17 cellular contexts compared by ENCODE assay signal in the genomic region with DNA sequence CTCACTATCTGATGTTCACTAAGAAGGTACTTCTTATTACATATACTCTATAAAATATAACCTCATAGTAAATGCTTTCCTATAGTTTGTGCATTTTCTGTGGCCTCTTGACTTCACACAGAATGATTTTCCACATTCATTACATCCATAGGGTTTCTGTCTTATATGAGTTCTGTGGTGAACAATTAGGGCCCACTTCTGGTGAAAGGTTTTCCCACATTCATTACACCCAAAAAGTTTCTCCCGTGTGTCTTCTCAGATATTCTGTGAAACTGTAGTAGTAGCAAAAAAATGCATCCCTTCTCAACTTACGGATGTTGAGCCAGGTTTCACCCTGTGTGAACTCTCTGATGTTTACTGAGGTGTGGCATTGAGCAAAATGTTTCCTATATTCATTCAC.
A peak's percentile ranks its signal among the peaks of the same experiment; 100 is the strongest.
DNase-seq lines count a peak whose midpoint lies in the region; ATAC-seq, FAIRE-seq and TF ChIP-seq lines count a peak whose summit lies in the region.
"Had no signal": no experiment of that assay in that cellular context is flagged by ENCODE, and none has a peak within 500 bp of the region (broad histone marks: within the 10 kb centered on the region; RNA-seq: fewer than 3 reads in every experiment).

No MANE protein-coding gene starts in this region.

- no peak overlapping the region for H3K9ac ChIP-seq in HUES64 (ENCODE audit: low read depth, low read length)
- H3K9ac ChIP-seq in K562 (ENCODE audit: insufficient read depth in 1 of 2, low read depth in 2 of 2, low read length in 2 of 2) = no peak overlapping the region

- H3K9me1 ChIP-seq in K562 (ENCODE audit: control insufficient read depth, insufficient read depth, low read length) = no peaks in the 10 kb centered on the region

- intact Hi-C loops in K562 (cut with micrococcal nuclease) = no loop called here
- intact Hi-C loops in testis (cut with DNase I; ENCODE audit: low total_unique reads) = no loop called here

- no peak for FAIRE-seq in K562 (lab: Jason Lieb, UNC)
- FAIRE-seq: A204.1 had no signal

- in situ Hi-C loops in K562 (cut with MboI) = no loop called here

- TF ChIP-seq CTCF in K562 (IDR thresholded peaks at IDR 0.05 in 2 of 3, conservative IDR thresholded peaks at IDR 0.05 in 1 of 3; ENCODE audit: insufficient read depth in 2 of 3, low read depth in 1 of 3, low read length in 3 of 3) (no peak), neural crest cell (conservative IDR thresholded peaks at IDR 0.05) (no peak), testis (IDR thresholded peaks at IDR 0.05) (no peak)

- H2AFZ ChIP-seq in K562 (ENCODE audit: low read depth, low read length) = no peak overlapping the region

- peak overlapping the region; percentile 37 for H3K4me3 Mint-ChIP-seq in neural crest cell
- no peak overlapping the region for H3K4me3 Mint-ChIP-seq in activated naive CD8-positive, alpha-beta T cell treated with anti-CD3 and anti-CD28 coated beads for 36 hours
- H3K4me3 Mint-ChIP-seq: CD4-positive, CD25-positive, alpha-beta regulatory T cell; CD8-positive, alpha-beta memory T cell had no signal

- H3K36me3 ChIP-seq in HUES64 (ENCODE audit: insufficient read depth, low read length) (peaks cover 51% of the 10 kb centered on the region), K562 (ENCODE audit: control insufficient read depth, insufficient read depth, low read length) (peaks cover 40% of the 10 kb centered on the region), testis (ENCODE audit: low read depth, missing control alignments) (no peaks in the 10 kb centered on the region)

- DNase-seq in K562 (ENCODE audit: extremely low read depth in 1 of 4, low spot score in 3 of 4) = no peak
- DNase-seq in neural crest cell (ENCODE audit: low read depth, low spot score) = no peak
- no peak for DNase-seq in testis
- no peak for DNase-seq in germinal center (ENCODE audit: low spot score)
- DNase-seq in activated naive CD8-positive, alpha-beta T cell treated with anti-CD3 and anti-CD28 coated beads for 36 hours = no peak
- DNase-seq: ACHN; BE2C; C1 segment of cervical spinal cord; CD4-positive, CD25-positive, alpha-beta regulatory T cell; CD8-positive, alpha-beta memory T cell; COR-L47; GDM1; GOT3; H7 had no signal

- H3K27ac ChIP-seq in HUES64 (ENCODE audit: low read depth, low read length) = no peak overlapping the region
- no peak overlapping the region for H3K27ac ChIP-seq in K562 (ENCODE audit: extremely low read depth, low read depth, low read length)
- H3K27ac ChIP-seq in testis = no peak overlapping the region

- TF ChIP-seq POLR2A in K562 (conservative IDR thresholded peaks at IDR 0.05) (no peak), testis (IDR thresholded peaks at IDR 0.05) (no peak)

- no peak for TF ChIP-seq EP300 in K562 (IDR thresholded peaks at IDR 0.05; ENCODE audit: low read length)

- H3K9me3 ChIP-seq in HUES64 (ENCODE audit: insufficient read depth, low read depth, low read length) (peaks cover 100% of the 10 kb centered on the region), K562 (replicated peaks; ENCODE audit: control insufficient read depth, insufficient read depth, low read depth, low read length) (peaks cover 43% of the 10 kb centered on the region), testis (no peaks in the 10 kb centered on the region)
- H3K9me3 ChIP-seq: BE2C had no signal

- 100% methylated on average over 1 of the region's 2 CpGs for WGBS in HUES64
- 66% methylated on average over 2 of the region's 2 CpGs for WGBS in K562 (ENCODE audit: insufficient coverage, low coverage, missing lambda C conversion rate)
- 80 to 98% methylated on average over 2 of the region's 2 CpGs for WGBS in testis, 2 donors

- H3K9me3 Mint-ChIP-seq in neural crest cell = peaks cover 42% of the 10 kb centered on the region
- peaks cover 63% of the 10 kb centered on the region for H3K9me3 Mint-ChIP-seq in activated naive CD8-positive, alpha-beta T cell treated with anti-CD3 and anti-CD28 coated beads for 36 hours

- no peaks in the 10 kb centered on the region for H3K4me1 Mint-ChIP-seq in neural crest cell
- no peaks in the 10 kb centered on the region for H3K4me1 Mint-ChIP-seq in activated naive CD8-positive, alpha-beta T cell treated with anti-CD3 and anti-CD28 coated beads for 36 hours
- H3K4me1 Mint-ChIP-seq: CD8-positive, alpha-beta memory T cell had no signal

- CTCF ChIA-PET in K562 (lab: Yijun Ruan, JAX; ENCODE audit: low intra/inter-chr PET ratio) = no interaction called here

- H3K4me3 ChIP-seq in HUES64 (ENCODE audit: low read length) (peak overlapping the region; percentile 21; the same call in 1 of the 2 replicates), K562 (no peak overlapping the region), testis (no peak overlapping the region)

- BruUV-seq in K562 (replicated peaks; lab: Mats Ljungman, UMichigan) = no TSS peak

- ATAC-seq in K562 = no peak
- ATAC-seq: HCT116 had no signal

- H3K27ac Mint-ChIP-seq in neural crest cell (ENCODE audit: unreplicated experiment) = no peak overlapping the region
- H3K27ac Mint-ChIP-seq in activated naive CD8-positive, alpha-beta T cell treated with anti-CD3 and anti-CD28 coated beads for 36 hours = no peak overlapping the region
- H3K27ac Mint-ChIP-seq: CD4-positive, CD25-positive, alpha-beta regulatory T cell; CD8-positive, alpha-beta memory T cell had no signal

- H4K20me1 ChIP-seq in K562 (replicated peaks; ENCODE audit: control insufficient read depth, insufficient read depth, low read length) = no peaks in the 10 kb centered on the region

- H3K27me3 Mint-ChIP-seq in neural crest cell (ENCODE audit: low read depth) = peaks cover 2% of the 10 kb centered on the region
- H3K27me3 Mint-ChIP-seq in activated naive CD8-positive, alpha-beta T cell treated with anti-CD3 and anti-CD28 coated beads for 36 hours = no peaks in the 10 kb centered on the region
- H3K27me3 Mint-ChIP-seq: CD4-positive, CD25-positive, alpha-beta regulatory T cell had no signal

- no peaks in the 10 kb centered on the region for H3K79me2 ChIP-seq in K562 (ENCODE audit: control insufficient read depth, insufficient read depth, low read length)

- no peak overlapping the region for H3K4me2 ChIP-seq in K562 (ENCODE audit: insufficient read depth, low read length)

- TF ChIP-seq RAD21 in K562 (CRISPR knock-in tag; conservative IDR thresholded peaks at IDR 0.05 in 1 of 2, IDR thresholded peaks at IDR 0.05 in 1 of 2) = no peak

- peaks cover 64% of the 10 kb centered on the region for H3K36me3 Mint-ChIP-seq in neural crest cell (ENCODE audit: low read depth)
- peaks cover 64% of the 10 kb centered on the region for H3K36me3 Mint-ChIP-seq in activated naive CD8-positive, alpha-beta T cell treated with anti-CD3 and anti-CD28 coated beads for 36 hours

- H3K27me3 ChIP-seq in HUES64 (ENCODE audit: insufficient read depth, low read length) (no peaks in the 10 kb centered on the region), K562 (ENCODE audit: control insufficient read depth in 2 of 2, insufficient read depth in 2 of 2, low read length in 2 of 2) (no peaks in the 10 kb centered on the region), testis (no peaks in the 10 kb centered on the region)
- H3K27me3 ChIP-seq: BE2C had no signal

- H3K4me1 ChIP-seq in HUES64 (ENCODE audit: insufficient read depth, low read length) = no peaks in the 10 kb centered on the region
- no peaks in the 10 kb centered on the region for H3K4me1 ChIP-seq in K562 (replicated peaks in 1 of 2; ENCODE audit: control insufficient read depth in 2 of 2, insufficient read depth in 2 of 2, low read length in 2 of 2)
- no peaks in the 10 kb centered on the region for H3K4me1 ChIP-seq in testis
- H3K4me1 ChIP-seq: BE2C had no signal

- POLR2A ChIA-PET in K562 (lab: Yijun Ruan, JAX) = no interaction called here

TF ChIP-seq in K562, 482 proteins besides CTCF, POLR2A, EP300 and RAD21:
- no peak for TF ChIP-seq FUS (optimal IDR thresholded peaks at IDR 0.05; ENCODE audit: low read depth, low read length)
- 0 out of 2 replicates have a peak, but pooled peaks have one; percentile 21 for TF ChIP-seq CBX5 (IDR thresholded peaks at IDR 0.05; ENCODE audit: borderline replicate concordance, low read depth)
- TF ChIP-seq HOXB6 (CRISPR knock-in tag; IDR thresholded peaks at IDR 0.05; ENCODE audit: borderline replicate concordance) = no peak
- peak; percentile 93 for TF ChIP-seq ZNF75A (CRISPR knock-in tag; IDR thresholded peaks at IDR 0.05)
- TF ChIP-seq ZNF830 (CRISPR knock-in tag; IDR thresholded peaks at IDR 0.05) = no peak
